Comparison of ENCODE assay signal across 2 cellular contexts in the genomic region with DNA sequence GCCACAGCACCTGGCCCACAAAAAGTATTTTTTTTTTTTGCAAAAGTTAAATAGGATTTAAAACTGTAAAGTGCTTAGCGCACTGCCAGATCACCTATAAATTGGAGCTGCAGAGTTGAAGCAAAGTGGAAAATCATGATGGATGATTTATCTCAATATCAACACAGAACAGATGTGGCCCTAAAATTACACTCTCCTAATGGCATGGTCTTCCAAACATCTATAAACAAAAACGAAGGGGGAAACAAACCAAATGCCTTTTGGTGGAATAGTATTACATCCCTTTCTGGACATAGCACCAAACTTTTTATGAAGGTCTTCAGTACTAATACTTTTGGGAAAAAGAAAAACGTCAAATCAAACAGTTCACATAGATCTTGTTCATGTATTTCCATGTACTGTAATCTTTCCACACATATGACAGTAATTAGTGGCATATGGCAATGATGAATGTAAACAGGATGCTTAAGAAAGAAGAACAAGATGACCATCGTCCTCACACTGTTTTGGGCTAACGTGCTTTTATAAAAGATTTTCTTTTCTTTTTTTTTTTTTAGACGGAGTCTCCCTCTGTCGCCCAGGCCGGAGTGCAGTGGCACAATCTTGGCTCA.
A peak's percentile ranks its signal among the peaks of the same experiment; 100 is the strongest.
TF ChIP-seq lines count a peak whose summit lies in the region.

No MANE protein-coding gene starts in this region.

TF ChIP-seq in IMR-90, 13 proteins besides CTCF, POLR2A, EP300 and RAD21:
- TF ChIP-seq CEBPB (IDR thresholded peaks at IDR 0.05; ENCODE audit: low read depth, low read length) (no peak), MAFK (IDR thresholded peaks at IDR 0.05; ENCODE audit: low read depth, low read length) (no peak), SMC3 (IDR thresholded peaks at IDR 0.05; ENCODE audit: low read depth, low read length) (no peak), BHLHE40 (IDR thresholded peaks at IDR 0.05; ENCODE audit: low read depth, low read length) (no peak), RCOR1 (IDR thresholded peaks at IDR 0.05; ENCODE audit: insufficient replicate concordance, low read length) (no peak)

TF ChIP-seq in SK-N-SH treated with all-trans-retinoic acid at 6 μM for 48 hours, 23 proteins besides CTCF, POLR2A, EP300 and RAD21:
- peak; percentile 79 for TF ChIP-seq TCF4 (CRISPR knock-in tag; IDR thresholded peaks at IDR 0.05; ENCODE audit: borderline replicate concordance)
- no peak for TF ChIP-seq ZNF70 (CRISPR knock-in tag; IDR thresholded peaks at IDR 0.05)
- TF ChIP-seq RARB (CRISPR knock-in tag; IDR thresholded peaks at IDR 0.05): no peak
